10 cellular contexts compared by ENCODE assay signal in genomic region chr13:30569901-30570576, GRCh38. TPM values are rescaled to one million over a fixed set of nuclear protein-coding genes. Genes with fewer than 3 reads are reported as not detected.
A peak's percentile ranks its signal among the peaks of the same experiment; 100 is the strongest.
DNase-seq lines count a peak whose midpoint lies in the region; ATAC-seq and TF ChIP-seq lines count a peak whose summit lies in the region.
"Had no signal": no experiment of that assay in that cellular context is flagged by ENCODE, and none has a peak within 500 bp of the region (broad histone marks: within the 10 kb centered on the region; RNA-seq: fewer than 3 reads in every experiment).

No MANE protein-coding gene starts in this region.

- CTCF ChIA-PET in activated CD4-positive, alpha-beta T cell treated with anti-CD3 and anti-CD28 coated beads, Interleukin-2, amount 10 ng/mL, durations not matched to agents 7 days and 5 days (lab: Charles Lee), result no interaction called here

- no peak overlapping the region for H3K27ac Mint-ChIP-seq in activated naive CD8-positive, alpha-beta T cell treated with anti-CD3 and anti-CD28 coated beads, Interleukin-2, amount 50 U/mL, for 24 hours
- no peak overlapping the region for H3K27ac Mint-ChIP-seq in activated CD4-positive, alpha-beta T cell treated with anti-CD3 and anti-CD28 coated beads, Interleukin-2, amount 10 ng/mL, durations not matched to agents 7 days and 5 days

- peak; percentile 68 for ATAC-seq in activated naive CD8-positive, alpha-beta T cell treated with anti-CD3 and anti-CD28 coated beads, Interleukin-2, amount 50 U/mL, for 24 hours
- peak; percentile 93 for ATAC-seq in thoracic aorta (ENCODE audit: insufficient number of reproducible peaks, low FRiP score, low read depth)

- no peaks in the 10 kb centered on the region for H3K27me3 Mint-ChIP-seq in activated naive CD8-positive, alpha-beta T cell treated with anti-CD3 and anti-CD28 coated beads, Interleukin-2, amount 50 U/mL, for 24 hours
- H3K27me3 Mint-ChIP-seq in activated CD4-positive, alpha-beta T cell treated with anti-CD3 and anti-CD28 coated beads, Interleukin-2, amount 10 ng/mL, durations not matched to agents 7 days and 5 days, result no peaks in the 10 kb centered on the region

- no peaks in the 10 kb centered on the region for H3K36me3 Mint-ChIP-seq in activated naive CD8-positive, alpha-beta T cell treated with anti-CD3 and anti-CD28 coated beads, Interleukin-2, amount 50 U/mL, for 24 hours (ENCODE audit: low read depth)
- H3K36me3 Mint-ChIP-seq in activated CD4-positive, alpha-beta T cell treated with anti-CD3 and anti-CD28 coated beads, Interleukin-2, amount 10 ng/mL, durations not matched to agents 7 days and 5 days (ENCODE audit: low read depth), result no peaks in the 10 kb centered on the region

- TF ChIP-seq CTCF in thoracic aorta (IDR thresholded peaks at IDR 0.05), result no peak

- 0 out of 2 replicates have a peak overlapping the region, but pooled peaks have one; percentile 27 for H3K9ac ChIP-seq in iPS-20b (ENCODE audit: low read depth, low read length)
- H3K9ac ChIP-seq: BLaER1 had no signal

- H3K36me3 ChIP-seq in iPS-20b (ENCODE audit: insufficient read depth, low read depth, low read length) (no peaks in the 10 kb centered on the region), thoracic aorta (no peaks in the 10 kb centered on the region)
- H3K36me3 ChIP-seq: BLaER1 had no signal

- no peak overlapping the region for H3K27ac ChIP-seq in iPS-20b (ENCODE audit: low read length)
- H3K27ac ChIP-seq in thoracic aorta, result no peak overlapping the region
- H3K27ac ChIP-seq: BLaER1 had no signal

- H3K4me3 ChIP-seq in iPS-20b (ENCODE audit: low read length) (no peak overlapping the region), thoracic aorta (no peak overlapping the region)
- H3K4me3 ChIP-seq: BLaER1 had no signal

- H3K27me3 ChIP-seq in iPS-20b (ENCODE audit: insufficient read depth, low read length), result no peaks in the 10 kb centered on the region
- H3K27me3 ChIP-seq in thoracic aorta (replicated peaks; ENCODE audit: insufficient read depth), result no peaks in the 10 kb centered on the region
- H3K27me3 ChIP-seq: BLaER1 had no signal

- POLR2A ChIA-PET in activated CD4-positive, alpha-beta T cell treated with anti-CD3 and anti-CD28 coated beads, Interleukin-2, amount 10 ng/mL, durations not matched to agents 7 days and 5 days (lab: Charles Lee), result no interaction called here

- H3K4me1 Mint-ChIP-seq in activated naive CD8-positive, alpha-beta T cell treated with anti-CD3 and anti-CD28 coated beads, Interleukin-2, amount 50 U/mL, for 24 hours, result peaks cover 30% of the 10 kb centered on the region
- peaks cover 33% of the 10 kb centered on the region for H3K4me1 Mint-ChIP-seq in activated CD4-positive, alpha-beta T cell treated with anti-CD3 and anti-CD28 coated beads, Interleukin-2, amount 10 ng/mL, durations not matched to agents 7 days and 5 days

- no peak overlapping the region for H3K4me3 Mint-ChIP-seq in activated naive CD8-positive, alpha-beta T cell treated with anti-CD3 and anti-CD28 coated beads, Interleukin-2, amount 50 U/mL, for 24 hours
- no peak overlapping the region for H3K4me3 Mint-ChIP-seq in activated CD4-positive, alpha-beta T cell treated with anti-CD3 and anti-CD28 coated beads, Interleukin-2, amount 10 ng/mL, durations not matched to agents 7 days and 5 days

- H3K9me3 Mint-ChIP-seq in activated naive CD8-positive, alpha-beta T cell treated with anti-CD3 and anti-CD28 coated beads, Interleukin-2, amount 50 U/mL, for 24 hours, result no peaks in the 10 kb centered on the region
- H3K9me3 Mint-ChIP-seq in activated CD4-positive, alpha-beta T cell treated with anti-CD3 and anti-CD28 coated beads, Interleukin-2, amount 10 ng/mL, durations not matched to agents 7 days and 5 days, result no peaks in the 10 kb centered on the region

- H3K4me1 ChIP-seq in iPS-20b (ENCODE audit: insufficient read depth, low read length), result peaks cover 9% of the 10 kb centered on the region; the same call in 1 of the 2 replicates
- peaks cover 3 to 27% of the 10 kb centered on the region in 2 donors for H3K4me1 ChIP-seq in thoracic aorta (ENCODE audit: control insufficient read depth in 1 of 2, low read depth in 2 of 2)

- H3K9me3 ChIP-seq in iPS-20b (ENCODE audit: insufficient read depth, low read depth, low read length) (no peaks in the 10 kb centered on the region), thoracic aorta (no peaks in the 10 kb centered on the region)
- H3K9me3 ChIP-seq: BLaER1 had no signal

- peak; percentile 24 for DNase-seq in activated CD4-positive, alpha-beta T cell treated with anti-CD3 and anti-CD28 coated beads for 48 hours
- no peak for DNase-seq in activated CD4-positive, alpha-beta T cell treated with anti-CD3 and anti-CD28 coated beads for 4 hours
- no peak for DNase-seq in activated naive CD8-positive, alpha-beta T cell treated with anti-CD3 and anti-CD28 coated beads, Interleukin-2, amount 50 U/mL, for 24 hours
- DNase-seq in thoracic aorta (ENCODE audit: low spot score) (peak; percentile 25), NCI-H1694 (lab: John Stamatoyannopoulos, UW) (no peak), KG1 (lab: John Stamatoyannopoulos, UW) (no peak)
- no peak for DNase-seq in activated CD4-positive, alpha-beta T cell treated with anti-CD3 and anti-CD28 coated beads, Interleukin-2, amount 10 ng/mL, durations not matched to agents 7 days and 5 days
- DNase-seq: activated CD4-positive, alpha-beta T cell treated with anti-CD3 and anti-CD28 coated beads, Interleukin-2, amount 50 U/mL, for 4 hours had no signal

RNA-seq across cellular contexts. Expression of gene USPL1, which starts 47.7 kb away (rescaled TPM):
- 10 to 100 TPM; 20.7 to 25.3 TPM for total RNA-seq in thoracic aorta
- total RNA-seq in activated CD4-positive, alpha-beta T cell treated with anti-CD3 and anti-CD28 coated beads, Interleukin-2, amount 10 ng/mL, durations not matched to agents 7 days and 5 days, result 10 to 100 TPM; 18.8 to 19.7 TPM

Comparison
In these comparisons a context has a peak if more than half of its experiments do, and no peak if none do; other contexts are left out.
1. DNase-seq: peak in activated CD4-positive, alpha-beta T cell treated with anti-CD3 and anti-CD28 coated beads for 48 hours (single experiment) and thoracic aorta (single experiment); none in activated CD4-positive, alpha-beta T cell treated with anti-CD3 and anti-CD28 coated beads for 4 hours (0 of 2), activated naive CD8-positive, alpha-beta T cell treated with anti-CD3 and anti-CD28 coated beads, Interleukin-2, amount 50 U/mL, for 24 hours (single experiment), NCI-H1694 (single experiment), KG1 (single experiment) and activated CD4-positive, alpha-beta T cell treated with anti-CD3 and anti-CD28 coated beads, Interleukin-2, amount 10 ng/mL, durations not matched to agents 7 days and 5 days (single experiment).